In genomic region chr12:1595690-1596347, GRCh38 we compare ENCODE assay signal across 9 cellular contexts. TPM values are rescaled to one million over a fixed set of nuclear protein-coding genes. Genes with fewer than 3 reads are reported as not detected.
DNase-seq lines count a peak whose midpoint lies in the region; ATAC-seq and TF ChIP-seq lines count a peak whose summit lies in the region.
"Had no signal": no experiment of that assay in that cellular context is flagged by ENCODE, and none has a peak within 500 bp of the region (broad histone marks: within the 10 kb centered on the region; RNA-seq: fewer than 3 reads in every experiment).

No MANE protein-coding gene starts in this region.

- peaks cover 25% of the 10 kb centered on the region for H3K36me3 ChIP-seq in DND-41 (ENCODE audit: insufficient read depth, low read length)
- H3K36me3 ChIP-seq in OCI-LY3 (replicated peaks; ENCODE audit: low read depth, low read length): no peaks in the 10 kb centered on the region
- no peaks in the 10 kb centered on the region for H3K36me3 ChIP-seq in esophagus squamous epithelium
- no peaks in the 10 kb centered on the region for H3K36me3 ChIP-seq in rectal smooth muscle tissue (ENCODE audit: control insufficient read depth, insufficient read depth, low read length)

- ATAC-seq in DND-41 (ENCODE audit: insufficient read depth, low read depth) (no peak), HG03571 (IDR thresholded peaks at IDR 0.05; ENCODE audit: unreplicated experiment) (no peak)

- TF ChIP-seq POLR2A in esophagus squamous epithelium (IDR thresholded peaks at IDR 0.05): no peak

- peak overlapping the region; percentile 70; the same call in 1 of the 2 replicates for H2AFZ ChIP-seq in DND-41 (ENCODE audit: low read depth, low read length)
- no peak overlapping the region for H2AFZ ChIP-seq in OCI-LY3 (ENCODE audit: low read depth, low read length)

- intact Hi-C loops in esophagus squamous epithelium (cut with DNase I): no loop called here

- no peak overlapping the region for H3K27ac ChIP-seq in DND-41 (ENCODE audit: low read length)
- no peak overlapping the region for H3K27ac ChIP-seq in OCI-LY3 (ENCODE audit: low read length)
- peak overlapping the region; percentile 90 to 97 (median 96) for H3K27ac ChIP-seq in esophagus squamous epithelium
- H3K27ac ChIP-seq in rectal smooth muscle tissue (ENCODE audit: low read depth, low read length): peak overlapping the region; percentile 84

- 66 to 81% methylated on average over 9 of the region's 9 CpGs for WGBS in esophagus squamous epithelium, 2 donors

- H3K79me2 ChIP-seq in DND-41 (ENCODE audit: insufficient read depth, low read length) (peaks cover 31% of the 10 kb centered on the region), OCI-LY3 (ENCODE audit: low read length) (peaks cover 13% of the 10 kb centered on the region)

- H4K20me1 ChIP-seq in DND-41 (ENCODE audit: insufficient read depth, low read length): peaks cover 26% of the 10 kb centered on the region
- H4K20me1 ChIP-seq in OCI-LY3 (ENCODE audit: insufficient read depth, low read length): peaks cover 16% of the 10 kb centered on the region; the same call in 1 of the 2 replicates

- H3K27me3 ChIP-seq in DND-41 (ENCODE audit: insufficient read depth, low read length, poor library complexity): no peaks in the 10 kb centered on the region
- H3K27me3 ChIP-seq in OCI-LY3 (ENCODE audit: low read depth, low read length): no peaks in the 10 kb centered on the region
- no peaks in the 10 kb centered on the region for H3K27me3 ChIP-seq in esophagus squamous epithelium
- no peaks in the 10 kb centered on the region for H3K27me3 ChIP-seq in rectal smooth muscle tissue (ENCODE audit: control insufficient read depth, insufficient read depth, low read length)

- TF ChIP-seq CTCF in DND-41 (IDR thresholded peaks at IDR 0.05; ENCODE audit: borderline replicate concordance, extremely low read depth, low read length, poor library complexity, severe bottlenecking) (no peak), OCI-LY3 (IDR thresholded peaks at IDR 0.05; ENCODE audit: low read depth, low read length) (no peak), esophagus squamous epithelium (IDR thresholded peaks at IDR 0.05) (no peak)

- H3K4me3 ChIP-seq in DND-41 (ENCODE audit: low read depth in 1 of 2, low read length in 2 of 2): no peak overlapping the region; a peak in 1 of 4 replicates
- H3K4me3 ChIP-seq in OCI-LY3 (ENCODE audit: low read length): peak overlapping the region; percentile 85; the same call in 1 of the 2 replicates
- peak overlapping the region in 3 of 4 donors; percentile 76 to 94 (median 82) for H3K4me3 ChIP-seq in esophagus squamous epithelium
- H3K4me3 ChIP-seq in rectal smooth muscle tissue (ENCODE audit: low read length): peak overlapping the region; percentile 81

- H3K9ac ChIP-seq in DND-41 (ENCODE audit: low read depth, low read length) (no peak overlapping the region), OCI-LY3 (ENCODE audit: low read length) (no peak overlapping the region), rectal smooth muscle tissue (ENCODE audit: low read length) (no peak overlapping the region)

- DNase-seq in DND-41 (no peak), esophagus squamous epithelium (lab: John Stamatoyannopoulos, UW) (no peak), hepatic stellate cell (ENCODE audit: low spot score) (no peak), NCI-H2171 (lab: John Stamatoyannopoulos, UW) (no peak), DMS 273 treated with DMSO at 0.1 percent for 48 hours (lab: John Stamatoyannopoulos, UW) (no peak)
- DNase-seq: KG1 had no signal

- H3K9me3 ChIP-seq in DND-41 (ENCODE audit: insufficient read depth, low read length, severe bottlenecking) (no peaks in the 10 kb centered on the region), OCI-LY3 (ENCODE audit: insufficient read depth, low read length) (no peaks in the 10 kb centered on the region), esophagus squamous epithelium (no peaks in the 10 kb centered on the region)

- 0 out of 2 replicates have a peak overlapping the region, but pooled peaks have one; percentile 98 for H3K4me2 ChIP-seq in DND-41 (ENCODE audit: insufficient read depth, low read length)
- H3K4me2 ChIP-seq in OCI-LY3 (ENCODE audit: low read length): peak overlapping the region; percentile 81

- H3K4me1 ChIP-seq in DND-41 (ENCODE audit: insufficient read depth, low read length) (peaks cover 38% of the 10 kb centered on the region), OCI-LY3 (ENCODE audit: low read length) (peaks cover 24% of the 10 kb centered on the region), esophagus squamous epithelium (peaks cover 13 to 45% (median 28%) of the 10 kb centered on the region in 3 donors), rectal smooth muscle tissue (ENCODE audit: control insufficient read depth, insufficient read depth, low read length) (peaks cover 22% of the 10 kb centered on the region)

RNA-seq across cellular contexts. Expression of gene FBXL14, which starts 1.4 kb away (rescaled TPM):
- total RNA-seq in esophagus squamous epithelium: 10 to 100 TPM in 1 of 4 donors, 1 to 10 TPM in 3; 6.5 to 14.9 (median 8.8) TPM

RNA-seq across cellular contexts. Expression of gene WNT5B, which starts 33.2 kb away (rescaled TPM):
- total RNA-seq in esophagus squamous epithelium: 10 to 100 TPM in 2 of 4 donors, 1 to 10 TPM in 2; 5.6 to 30.9 (median 12.7) TPM

Comparison
In these comparisons a context has a peak if more than half of its experiments do, and no peak if none do; other contexts are left out.
1. H3K27ac ChIP-seq: peak in esophagus squamous epithelium (4 of 4) and rectal smooth muscle tissue (single experiment); none in DND-41 (single experiment) and OCI-LY3 (single experiment).
2. H3K4me3 ChIP-seq: peak in OCI-LY3 (single experiment), esophagus squamous epithelium (3 of 4) and rectal smooth muscle tissue (single experiment); none in DND-41 (0 of 2).